In genomic region chr1:112700290-112701226, GRCh38 we compare ENCODE assay signal across 8 cellular contexts. TPM values are rescaled to one million over a fixed set of nuclear protein-coding genes. Genes with fewer than 3 reads are reported as not detected.
A peak's percentile ranks its signal among the peaks of the same experiment; 100 is the strongest.
DNase-seq lines count a peak whose midpoint lies in the region; ATAC-seq and TF ChIP-seq lines count a peak whose summit lies in the region.

No MANE protein-coding gene starts in this region.

- intact Hi-C loops in right lobe of liver (cut with DNase I), result loop anchor here in 1 of 2 donors (10.0 kb wide), 2 partner anchors 76 to 196 kb away; partner anchors contain the start of gene WNT2B

- H3K36me3 Mint-ChIP-seq in activated CD4-positive, alpha-beta T cell treated with anti-CD3 and anti-CD28 coated beads, Interleukin-2, amount 10 ng/mL, durations not matched to agents 7 days and 5 days (ENCODE audit: low read depth), result peaks cover 32% of the 10 kb centered on the region

- CTCF ChIA-PET in activated CD4-positive, alpha-beta T cell treated with anti-CD3 and anti-CD28 coated beads, Interleukin-2, amount 10 ng/mL, durations not matched to agents 7 days and 5 days (lab: Charles Lee), result interaction anchor here (0.6 to 2.5 kb wide), 4 partner anchors 8 to 1106 kb away, joined by 3 to 10 read pairs (median 6); partner anchors contain the start of gene MOV10

- no peaks in the 10 kb centered on the region for H3K27me3 ChIP-seq in right lobe of liver

- WGBS in right lobe of liver (ENCODE audit: insufficient coverage, low coverage, low lambda C conversion rate, missing lambda C conversion rate), result 0% methylated on average over 1 of the region's 7 CpGs

- DNase-seq in GM13976 (ENCODE audit: low spot score), result peak; percentile 86
- peak; percentile 89 for DNase-seq in NCI-H446 treated with DMSO at 0.1 percent for 48 hours (lab: John Stamatoyannopoulos, UW)
- peak; percentile 67 for DNase-seq in activated CD4-positive, alpha-beta T cell treated with anti-CD3 and anti-CD28 coated beads, Interleukin-2, amount 10 ng/mL, durations not matched to agents 7 days and 5 days
- peak; percentile 100 for DNase-seq in dermis blood vessel endothelial cell
- peak; percentile 91 to 98 (median 95) for DNase-seq in right lobe of liver
- peak in 2 of 3 experiments; percentile 56 to 58 for DNase-seq in stimulated activated CD4-positive, alpha-beta T cell treated with anti-CD3 and anti-CD28 coated beads, TNF-alpha, amount 100 ng/mL, for 4 hours (ENCODE audit: low read depth in 3 of 3)
- DNase-seq in NCI-H187 (lab: John Stamatoyannopoulos, UW), result no peak

- TF ChIP-seq POLR2A in right lobe of liver (IDR thresholded peaks at IDR 0.05), result peak; percentile 9

- H3K36me3 ChIP-seq in right lobe of liver, result peaks cover 0 to 16% (median 0%) of the 10 kb centered on the region in 4 donors

- POLR2A ChIA-PET in activated CD4-positive, alpha-beta T cell treated with anti-CD3 and anti-CD28 coated beads, Interleukin-2, amount 10 ng/mL, durations not matched to agents 7 days and 5 days (lab: Charles Lee), result no interaction called here

- no peak for TF ChIP-seq CTCF in GM13976 (IDR thresholded peaks at IDR 0.05; ENCODE audit: borderline replicate concordance, control extremely low read depth, extremely low read depth, insufficient read depth, missing control alignments)
- TF ChIP-seq CTCF in right lobe of liver (IDR thresholded peaks at IDR 0.05), result peak in 1 of 4 donors; percentile 6

- peak overlapping the region; percentile 82 for H3K27ac Mint-ChIP-seq in activated CD4-positive, alpha-beta T cell treated with anti-CD3 and anti-CD28 coated beads, Interleukin-2, amount 10 ng/mL, durations not matched to agents 7 days and 5 days

- peaks cover 4 to 59% (median 34%) of the 10 kb centered on the region in 4 donors for H3K4me1 ChIP-seq in right lobe of liver

- no peak overlapping the region for H3K4me3 ChIP-seq in right lobe of liver

- no peaks in the 10 kb centered on the region for H3K27me3 Mint-ChIP-seq in activated CD4-positive, alpha-beta T cell treated with anti-CD3 and anti-CD28 coated beads, Interleukin-2, amount 10 ng/mL, durations not matched to agents 7 days and 5 days

- no peak overlapping the region for H3K4me3 Mint-ChIP-seq in activated CD4-positive, alpha-beta T cell treated with anti-CD3 and anti-CD28 coated beads, Interleukin-2, amount 10 ng/mL, durations not matched to agents 7 days and 5 days

- H3K9me3 Mint-ChIP-seq in activated CD4-positive, alpha-beta T cell treated with anti-CD3 and anti-CD28 coated beads, Interleukin-2, amount 10 ng/mL, durations not matched to agents 7 days and 5 days, result no peaks in the 10 kb centered on the region

- peak overlapping the region; percentile 81 to 83 (median 83) for H3K27ac ChIP-seq in right lobe of liver

- H3K4me1 Mint-ChIP-seq in activated CD4-positive, alpha-beta T cell treated with anti-CD3 and anti-CD28 coated beads, Interleukin-2, amount 10 ng/mL, durations not matched to agents 7 days and 5 days, result peaks cover 57% of the 10 kb centered on the region

- in situ Hi-C loops in GM13976 (cut with MboI; ENCODE audit: low sequenced_read_pairs, unreplicated experiment), result loop anchor here (10.0 to 25.0 kb wide), 2 partner anchors 196 to 337 kb away; partner anchors contain the start of gene WNT2B

- ATAC-seq in HG03103 (IDR thresholded peaks at IDR 0.05; ENCODE audit: low read depth, unreplicated experiment), result peak; percentile 42
- peak; percentile 57 to 71 (median 63) for ATAC-seq in right lobe of liver

- no peaks in the 10 kb centered on the region for H3K9me3 ChIP-seq in right lobe of liver

RNA-seq across cellular contexts. Expression of gene RHOC, which starts 6.4 kb away (rescaled TPM):
- total RNA-seq in activated CD4-positive, alpha-beta T cell treated with anti-CD3 and anti-CD28 coated beads, Interleukin-2, amount 10 ng/mL, durations not matched to agents 7 days and 5 days, result 10 to 100 TPM; 53.7 to 56.8 TPM
- total RNA-seq in dermis blood vessel endothelial cell (579 and 920 TPM in 2 replicates), right lobe of liver (100 to 1,000 TPM in 3 of 6 experiments, 10 to 100 TPM in 3; 47.9 to 207 (median 107) TPM)

RNA-seq across cellular contexts. Expression of gene PPM1J, which starts 14.6 kb away (rescaled TPM):
- not detected for total RNA-seq in activated CD4-positive, alpha-beta T cell treated with anti-CD3 and anti-CD28 coated beads, Interleukin-2, amount 10 ng/mL, durations not matched to agents 7 days and 5 days
- total RNA-seq in dermis blood vessel endothelial cell, result 0.68 and 0.74 TPM in 2 replicates
- 1 to 10 TPM in 1 of 6 experiments, under 1 TPM in 5; 0.15 to 1.2 (median 0.40) TPM for total RNA-seq in right lobe of liver

RNA-seq across cellular contexts. Expression of gene MOV10, which starts 26.1 kb away (rescaled TPM):
- total RNA-seq in activated CD4-positive, alpha-beta T cell treated with anti-CD3 and anti-CD28 coated beads, Interleukin-2, amount 10 ng/mL, durations not matched to agents 7 days and 5 days, result 100 to 1,000 TPM; 118 to 126 TPM
- total RNA-seq in dermis blood vessel endothelial cell, result 62.8 and 85.2 TPM in 2 replicates
- total RNA-seq in right lobe of liver, result 10 to 100 TPM; 32.3 to 55.8 (median 46.2) TPM

Comparison
In these comparisons a context has a peak if more than half of its experiments do, and no peak if none do; other contexts are left out.
1. DNase-seq: peak in GM13976 (single experiment), NCI-H446 treated with DMSO at 0.1 percent for 48 hours (single experiment), activated CD4-positive, alpha-beta T cell treated with anti-CD3 and anti-CD28 coated beads, Interleukin-2, amount 10 ng/mL, durations not matched to agents 7 days and 5 days (single experiment), dermis blood vessel endothelial cell (single experiment), right lobe of liver (3 of 3) and stimulated activated CD4-positive, alpha-beta T cell treated with anti-CD3 and anti-CD28 coated beads, TNF-alpha, amount 100 ng/mL, for 4 hours (2 of 3); none in NCI-H187 (0 of 2).